20 cellular contexts compared by ENCODE assay signal in genomic region chr19:4334929-4335833, GRCh38. TPM values are rescaled to one million over a fixed set of nuclear protein-coding genes. Genes with fewer than 3 reads are reported as not detected.
"Had no signal": no experiment of that assay in that cellular context is flagged by ENCODE, and none has a peak within 500 bp of the region (broad histone marks: within the 10 kb centered on the region; RNA-seq: fewer than 3 reads in every experiment).

No MANE protein-coding gene starts in this region.

- ATAC-seq: left cardiac atrium; naive thymus-derived CD4-positive, alpha-beta T cell; sciatic nerve had no signal

- H3K27me3 Mint-ChIP-seq: naive thymus-derived CD4-positive, alpha-beta T cell had no signal

- H3K27ac ChIP-seq: ascending aorta, esophagus squamous epithelium, prostate gland, spleen, testis had no signal

- DNase-seq: activated CD4-positive, alpha-beta T cell treated with anti-CD3 and anti-CD28 coated beads, Interleukin-2, amount 50 U/mL, for 4 hours; activated CD4-positive, CD25-positive, alpha-beta regulatory T cell treated with anti-CD3 and anti-CD28 coated beads, Interleukin-2, amount 50 U/mL, for 72 hours; activated effector memory CD4-positive, alpha-beta T cell treated with Interleukin-2 at 50 U/mL for 16 hours; activated T-cell treated with anti-CD3 and anti-CD28 coated beads, Interleukin-2, amount 50 U/mL, for 1 hour; esophagus squamous epithelium; foreskin fibroblast; left cardiac atrium; naive thymus-derived CD4-positive, alpha-beta T cell; spleen; stimulated activated CD4-positive, alpha-beta T cell treated with anti-CD3 and anti-CD28 coated beads, Interleukin-1b, Interleukin-23, amount 100 ng/mL, for 48 hours; stimulated activated naive CD4-positive, alpha-beta T cell; T-helper 9 cell; testis had no signal

- FAIRE-seq: endometrium had no signal

RNA-seq across cellular contexts. Expression of gene FSD1, which starts 30.8 kb away (rescaled TPM):
- total RNA-seq: ascending aorta, left cardiac atrium, omental fat pad, ureter had no signal

RNA-seq across cellular contexts. Expression of gene TMIGD2, which starts 33.0 kb away (rescaled TPM):
- total RNA-seq: ascending aorta, lung microvascular endothelial cell, prostate gland had no signal

RNA-seq across cellular contexts. Expression of gene SHD, which starts 56.1 kb away (rescaled TPM):
- total RNA-seq: ascending aorta, esophagus squamous epithelium, lung microvascular endothelial cell, sciatic nerve, ureter had no signal
